In the genomic region with DNA sequence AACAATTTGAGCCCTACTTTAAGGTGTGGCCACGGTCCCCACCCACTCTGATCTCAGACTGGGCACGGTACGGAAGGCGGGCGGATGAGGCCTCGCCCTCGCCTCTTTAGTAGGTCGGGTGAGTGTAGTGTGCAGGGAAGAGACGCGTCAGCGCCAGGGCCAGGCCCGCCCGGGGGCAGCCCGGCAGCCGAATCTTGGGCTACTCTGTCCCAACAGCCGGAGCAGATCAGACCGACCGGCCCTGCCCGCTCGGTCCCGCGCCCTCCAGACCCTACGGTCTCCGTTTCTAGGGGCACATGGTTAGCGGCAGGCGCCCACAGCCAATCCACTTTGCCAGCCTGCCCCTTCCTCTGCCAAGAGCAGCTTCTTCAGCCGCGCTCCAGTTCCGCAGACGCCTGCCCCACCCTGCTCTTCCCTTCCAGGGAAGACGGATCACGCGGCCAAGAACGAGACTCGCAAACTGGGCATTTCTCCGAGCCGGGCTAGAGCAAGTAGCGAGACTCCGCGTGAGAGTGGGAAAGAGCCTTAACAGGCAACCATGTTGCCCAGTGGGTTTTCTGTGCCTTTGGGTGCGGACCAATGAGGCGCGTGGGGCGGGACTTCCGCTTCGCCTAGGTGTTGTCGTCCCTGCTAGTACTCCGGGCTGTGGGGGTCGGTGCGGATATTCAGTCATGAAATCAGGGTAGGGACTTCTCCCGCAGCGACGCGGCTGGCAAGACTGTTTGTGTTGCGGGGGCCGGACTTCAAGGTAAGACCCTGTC, we compare ENCODE assay signal across 8 cellular contexts. TPM values are rescaled to one million over a fixed set of nuclear protein-coding genes. Genes with fewer than 3 reads are reported as not detected.
DNase-seq lines count a peak whose midpoint lies in the region; ATAC-seq and TF ChIP-seq lines count a peak whose summit lies in the region.

A gene with protein sequence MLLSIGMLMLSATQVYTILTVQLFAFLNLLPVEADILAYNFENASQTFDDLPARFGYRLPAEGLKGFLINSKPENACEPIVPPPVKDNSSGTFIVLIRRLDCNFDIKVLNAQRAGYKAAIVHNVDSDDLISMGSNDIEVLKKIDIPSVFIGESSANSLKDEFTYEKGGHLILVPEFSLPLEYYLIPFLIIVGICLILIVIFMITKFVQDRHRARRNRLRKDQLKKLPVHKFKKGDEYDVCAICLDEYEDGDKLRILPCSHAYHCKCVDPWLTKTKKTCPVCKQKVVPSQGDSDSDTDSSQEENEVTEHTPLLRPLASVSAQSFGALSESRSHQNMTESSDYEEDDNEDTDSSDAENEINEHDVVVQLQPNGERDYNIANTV (plus strand): TSS at position 610 of the 761 bp plus-strand sequence. CDS start 32,812 bp downstream, outside the sequence.

- H4K20me1 ChIP-seq in Loucy (ENCODE audit: insufficient read depth, low read length, poor library complexity, severe bottlenecking) (peaks cover 30% of the 10 kb centered on the region), fibroblast of lung (ENCODE audit: control insufficient read depth, extremely low read depth, insufficient read depth, low read length) (no peaks in the 10 kb centered on the region)

- H3K79me2 ChIP-seq in Loucy (ENCODE audit: insufficient read depth, low read length): peaks cover 41% of the 10 kb centered on the region
- peaks cover 36% of the 10 kb centered on the region for H3K79me2 ChIP-seq in fibroblast of lung (ENCODE audit: control insufficient read depth, insufficient read depth, low read length)

- no peaks in the 10 kb centered on the region for H3K27me3 ChIP-seq in H7 (ENCODE audit: control insufficient read depth, insufficient read depth, low read length)
- no peaks in the 10 kb centered on the region for H3K27me3 ChIP-seq in Loucy (ENCODE audit: insufficient read depth, low read length, poor library complexity, severe bottlenecking)
- no peaks in the 10 kb centered on the region for H3K27me3 ChIP-seq in RWPE2 (ENCODE audit: insufficient read depth, poor library complexity, severe bottlenecking)
- H3K27me3 ChIP-seq in fibroblast of lung (ENCODE audit: control insufficient read depth, insufficient read depth, low read length): no peaks in the 10 kb centered on the region

- peak within 1 kb of the TSS; percentile 99 for H3K27ac Mint-ChIP-seq in activated T-helper 2 cell treated with anti-CD3 and anti-CD28 coated beads, Interferon-gamma antibody, Interleukin-2, Interleukin-4, amounts not matched to agents 10 μg/mL and 5 μg/mL and 100 μg/mL, durations not matched to agents 14 hours and 24 hours and 36 hours
- H3K27ac Mint-ChIP-seq in naive thymus-derived CD8-positive, alpha-beta T cell: peak within 1 kb of the TSS; percentile 96 to 100 (median 99)
- H3K27ac Mint-ChIP-seq in stimulated activated naive B cell treated with anti-CD40 and anti-IgM and Interleukin-4, amounts not matched to agents 10 μg/mL and 1 μg/mL and 100 μg/mL, for 72 hours: peak within 1 kb of the TSS; percentile 100

- H3K4me1 Mint-ChIP-seq in activated T-helper 2 cell treated with anti-CD3 and anti-CD28 coated beads, Interferon-gamma antibody, Interleukin-2, Interleukin-4, amounts not matched to agents 10 μg/mL and 5 μg/mL and 100 μg/mL, durations not matched to agents 14 hours and 24 hours and 36 hours (ENCODE audit: low read depth): peaks cover 50% of the 10 kb centered on the region
- peaks cover 32 to 56% (median 48%) of the 10 kb centered on the region in 4 donors for H3K4me1 Mint-ChIP-seq in naive thymus-derived CD8-positive, alpha-beta T cell
- peaks cover 31 to 48% of the 10 kb centered on the region in 2 donors for H3K4me1 Mint-ChIP-seq in stimulated activated naive B cell treated with anti-CD40 and anti-IgM and Interleukin-4, amounts not matched to agents 10 μg/mL and 1 μg/mL and 100 μg/mL, for 72 hours

- peaks cover 42% of the 10 kb centered on the region for H3K4me1 ChIP-seq in Loucy (ENCODE audit: insufficient read depth, low read length, poor library complexity, severe bottlenecking)
- H3K4me1 ChIP-seq in RWPE2 (ENCODE audit: insufficient read depth, poor library complexity, severe bottlenecking): peaks cover 50% of the 10 kb centered on the region
- peaks cover 4% of the 10 kb centered on the region for H3K4me1 ChIP-seq in fibroblast of lung (ENCODE audit: control insufficient read depth, extremely low read depth, insufficient read depth, low read length)

- peak within 1 kb of the TSS; percentile 91 for H3K27ac ChIP-seq in RWPE2 (ENCODE audit: poor library complexity, severe bottlenecking)
- peak within 1 kb of the TSS; percentile 94 for H3K27ac ChIP-seq in fibroblast of lung (ENCODE audit: insufficient read depth, low read length)

- H3K36me3 ChIP-seq in H7 (replicated peaks; ENCODE audit: control insufficient read depth, insufficient read depth, low read length) (no peaks in the 10 kb centered on the region), Loucy (ENCODE audit: insufficient read depth, low read length) (no peaks in the 10 kb centered on the region), RWPE2 (ENCODE audit: low read depth) (no peaks in the 10 kb centered on the region), fibroblast of lung (ENCODE audit: control insufficient read depth, insufficient read depth, low read length) (no peaks in the 10 kb centered on the region)

- H3K4me3 ChIP-seq in H7 (ENCODE audit: insufficient read depth, low read depth, low read length): peak within 1 kb of the TSS; percentile 86
- H3K4me3 ChIP-seq in Loucy (ENCODE audit: low read length, poor library complexity, severe bottlenecking): peak within 1 kb of the TSS; percentile 94
- H3K4me3 ChIP-seq in RWPE2 (ENCODE audit: severe bottlenecking): peak within 1 kb of the TSS; percentile 86
- peak within 1 kb of the TSS; percentile 80 to 90 (median 87) for H3K4me3 ChIP-seq in fibroblast of lung (replicated peaks in 1 of 4; ENCODE audit: control extremely low read depth in 1 of 4, insufficient read depth in 1 of 4, low read depth in 3 of 4, low read length in 4 of 4)

- peaks cover 5% of the 10 kb centered on the region for H3K9me3 Mint-ChIP-seq in activated T-helper 2 cell treated with anti-CD3 and anti-CD28 coated beads, Interferon-gamma antibody, Interleukin-2, Interleukin-4, amounts not matched to agents 10 μg/mL and 5 μg/mL and 100 μg/mL, durations not matched to agents 14 hours and 24 hours and 36 hours
- H3K9me3 Mint-ChIP-seq in naive thymus-derived CD8-positive, alpha-beta T cell: no peaks in the 10 kb centered on the region
- no peaks in the 10 kb centered on the region for H3K9me3 Mint-ChIP-seq in stimulated activated naive B cell treated with anti-CD40 and anti-IgM and Interleukin-4, amounts not matched to agents 10 μg/mL and 1 μg/mL and 100 μg/mL, for 72 hours

- no peaks in the 10 kb centered on the region for H3K9me3 ChIP-seq in Loucy (ENCODE audit: insufficient read depth, low read depth, low read length)
- H3K9me3 ChIP-seq in RWPE2 (ENCODE audit: severe bottlenecking): no peaks in the 10 kb centered on the region
- no peaks in the 10 kb centered on the region for H3K9me3 ChIP-seq in fibroblast of lung (ENCODE audit: control insufficient read depth, insufficient read depth, low read depth, low read length)

- no peaks in the 10 kb centered on the region for H3K9me2 ChIP-seq in Loucy (replicated peaks; ENCODE audit: low read depth, low read length)

- peak; percentile 86 for ATAC-seq in RWPE2 (ENCODE audit: low read depth)
- ATAC-seq in naive thymus-derived CD8-positive, alpha-beta T cell: peak; percentile 95 to 96
- peak; percentile 91 to 94 for ATAC-seq in stimulated activated naive B cell treated with anti-CD40 and anti-IgM and Interleukin-4, amounts not matched to agents 10 μg/mL and 1 μg/mL and 100 μg/mL, for 72 hours (replicated peaks)

- peaks cover 18% of the 10 kb centered on the region for H3K36me3 Mint-ChIP-seq in activated T-helper 2 cell treated with anti-CD3 and anti-CD28 coated beads, Interferon-gamma antibody, Interleukin-2, Interleukin-4, amounts not matched to agents 10 μg/mL and 5 μg/mL and 100 μg/mL, durations not matched to agents 14 hours and 24 hours and 36 hours (ENCODE audit: low read depth)
- no peaks in the 10 kb centered on the region for H3K36me3 Mint-ChIP-seq in naive thymus-derived CD8-positive, alpha-beta T cell
- peaks cover 0 to 8% of the 10 kb centered on the region in 2 donors for H3K36me3 Mint-ChIP-seq in stimulated activated naive B cell treated with anti-CD40 and anti-IgM and Interleukin-4, amounts not matched to agents 10 μg/mL and 1 μg/mL and 100 μg/mL, for 72 hours

- H2AFZ ChIP-seq in Loucy (ENCODE audit: low read length) (peak within 1 kb of the TSS; percentile 89), fibroblast of lung (ENCODE audit: low read length) (peak within 1 kb of the TSS; percentile 86)

- intact Hi-C loops in activated T-helper 2 cell treated with anti-CD3 and anti-CD28 coated beads, Interferon-gamma antibody, Interleukin-2, Interleukin-4, amounts not matched to agents 10 μg/mL and 5 μg/mL and 100 μg/mL, durations not matched to agents 14 hours and 24 hours and 36 hours (cut with micrococcal nuclease): loop anchor here (2.0 to 5.0 kb wide), 3 partner anchors 60 to 725 kb away; a partner anchor contains a TSS

- POLR2A ChIA-PET in naive thymus-derived CD8-positive, alpha-beta T cell (lab: Charles Lee): interaction anchor here (1.0 to 2.4 kb wide), 5 partner anchors 56 to 790 kb away, joined by 3 to 11 read pairs (median 3); a partner anchor contains a TSS

- H3F3A ChIP-seq in Loucy (ENCODE audit: low read depth): peaks cover 7% of the 10 kb centered on the region; the same call in 1 of the 2 replicates

- peaks cover 13% of the 10 kb centered on the region for H3K27me3 Mint-ChIP-seq in activated T-helper 2 cell treated with anti-CD3 and anti-CD28 coated beads, Interferon-gamma antibody, Interleukin-2, Interleukin-4, amounts not matched to agents 10 μg/mL and 5 μg/mL and 100 μg/mL, durations not matched to agents 14 hours and 24 hours and 36 hours (ENCODE audit: low read depth)
- H3K27me3 Mint-ChIP-seq in naive thymus-derived CD8-positive, alpha-beta T cell: peaks cover 0 to 4% (median 3%) of the 10 kb centered on the region in 5 donors
- no peaks in the 10 kb centered on the region for H3K27me3 Mint-ChIP-seq in stimulated activated naive B cell treated with anti-CD40 and anti-IgM and Interleukin-4, amounts not matched to agents 10 μg/mL and 1 μg/mL and 100 μg/mL, for 72 hours

- TF ChIP-seq CTCF in Loucy (conservative IDR thresholded peaks at IDR 0.05; ENCODE audit: low read length) (no peak), RWPE2 (IDR thresholded peaks at IDR 0.05; ENCODE audit: poor library complexity, severe bottlenecking) (no peak), fibroblast of lung (conservative IDR thresholded peaks at IDR 0.05 in 1 of 2, IDR thresholded peaks at IDR 0.05 in 1 of 2; ENCODE audit: low read depth in 1 of 2, low read length in 2 of 2) (no peak)

- H3K4me2 ChIP-seq in Loucy (ENCODE audit: low read depth, low read length, poor library complexity, severe bottlenecking) (peak within 1 kb of the TSS; percentile 90), fibroblast of lung (ENCODE audit: extremely low read depth, insufficient read depth, low read length) (peak within 1 kb of the TSS; percentile 94)

- H3K9ac ChIP-seq in Loucy (ENCODE audit: low read depth, low read length, poor library complexity, severe bottlenecking): peak within 1 kb of the TSS; percentile 81
- H3K9ac ChIP-seq in fibroblast of lung (ENCODE audit: insufficient read depth, low read length): peak within 1 kb of the TSS; percentile 92

- peak; percentile 96 for DNase-seq in ELR (ENCODE audit: low read depth)
- DNase-seq in H7: peak; percentile 85
- peak; percentile 91 for DNase-seq in RWPE2 (ENCODE audit: low spot score)
- DNase-seq in activated T-helper 2 cell treated with anti-CD3 and anti-CD28 coated beads, Interferon-gamma antibody, Interleukin-2, Interleukin-4, amounts not matched to agents 10 μg/mL and 5 μg/mL and 100 μg/mL, durations not matched to agents 14 hours and 24 hours and 36 hours (ENCODE audit: low spot score): peak; percentile 88
- DNase-seq in fibroblast of lung (ENCODE audit: low read depth in 2 of 2): peak; percentile 93 to 96
- DNase-seq in naive thymus-derived CD8-positive, alpha-beta T cell: peak; percentile 86 to 97 (median 92)
- DNase-seq in stimulated activated naive B cell treated with anti-CD40 and anti-IgM and Interleukin-4, amounts not matched to agents 10 μg/mL and 1 μg/mL and 100 μg/mL, for 72 hours: peak; percentile 93

- peak within 1 kb of the TSS; percentile 94 for H3K4me3 Mint-ChIP-seq in activated T-helper 2 cell treated with anti-CD3 and anti-CD28 coated beads, Interferon-gamma antibody, Interleukin-2, Interleukin-4, amounts not matched to agents 10 μg/mL and 5 μg/mL and 100 μg/mL, durations not matched to agents 14 hours and 24 hours and 36 hours (ENCODE audit: low read depth)
- H3K4me3 Mint-ChIP-seq in naive thymus-derived CD8-positive, alpha-beta T cell: peak within 1 kb of the TSS; percentile 94 to 100 (median 99)
- peak within 1 kb of the TSS; percentile 97 to 99 for H3K4me3 Mint-ChIP-seq in stimulated activated naive B cell treated with anti-CD40 and anti-IgM and Interleukin-4, amounts not matched to agents 10 μg/mL and 1 μg/mL and 100 μg/mL, for 72 hours

RNA-seq across cellular contexts. Expression of the gene that starts here (rescaled TPM):
- 31.0 and 31.3 TPM in 2 replicates for total RNA-seq in H7 (2014; rRNA removed; shearing (Covaris generic))
- 33.5 and 39.6 TPM in 2 replicates for total RNA-seq in activated T-helper 2 cell treated with anti-CD3 and anti-CD28 coated beads, Interferon-gamma antibody, Interleukin-2, Interleukin-4, amounts not matched to agents 10 μg/mL and 5 μg/mL and 100 μg/mL, durations not matched to agents 14 hours and 24 hours and 36 hours
- total RNA-seq in fibroblast of lung: 81.7 and 86.8 TPM in 2 replicates
- polyA plus RNA-seq in fibroblast of lung: 33.4 and 57.4 TPM in 2 replicates
- 21.7 and 33.5 TPM in 2 replicates for polyA plus RNA-seq in fibroblast of lung (2012)
- polyA minus RNA-seq in fibroblast of lung (ENCODE audit: low replicate concordance): 12.9 and 17.5 TPM in 2 replicates
- total RNA-seq in naive thymus-derived CD8-positive, alpha-beta T cell: 10 to 100 TPM; 75.8 to 84.1 TPM
- polyA plus RNA-seq in naive thymus-derived CD8-positive, alpha-beta T cell: 100 to 1,000 TPM in 2 of 3 donors, 10 to 100 TPM in 1; 81.4 to 136 (median 132) TPM

Comparison
In these comparisons a context has a peak if more than half of its experiments do, and no peak if none do; other contexts are left out.
1. Peak in every context shown above with its lines: DNase-seq, ATAC-seq, H3K4me3 ChIP-seq and H3K27ac ChIP-seq.